ENCODE assay signal across 1 cellular context in genomic region chr11:86610559-86611341, GRCh38.
TF ChIP-seq lines count a peak whose summit lies in the region.

No MANE protein-coding gene starts in this region.

TF ChIP-seq in H1, 55 proteins besides CTCF, POLR2A, EP300 and RAD21 (continued from another document):
- no peak for TF ChIP-seq USF2 (IDR thresholded peaks at IDR 0.05; ENCODE audit: low read length)
TF ChIP-seq in H1: peak in this region for 1.
